Comparison of ENCODE assay signal across 12 cellular contexts in genomic region chr9:106869458-106869857, GRCh38. TPM values are rescaled to one million over a fixed set of nuclear protein-coding genes. Genes with fewer than 3 reads are reported as not detected.
A peak's percentile ranks its signal among the peaks of the same experiment; 100 is the strongest.
DNase-seq lines count a peak whose midpoint lies in the region; ATAC-seq, FAIRE-seq and TF ChIP-seq lines count a peak whose summit lies in the region.
"Had no signal": no experiment of that assay in that cellular context is flagged by ENCODE, and none has a peak within 500 bp of the region (broad histone marks: within the 10 kb centered on the region; RNA-seq: fewer than 3 reads in every experiment).

No MANE protein-coding gene starts in this region.

- H3K27me3 ChIP-seq in astrocyte (ENCODE audit: insufficient read depth, low read length) (no peaks in the 10 kb centered on the region), transverse colon (no peaks in the 10 kb centered on the region)

- FAIRE-seq in astrocyte (lab: Jason Lieb, UNC) (no peak), GM12891 (lab: Jason Lieb, UNC) (no peak)

- H3K9me3 ChIP-seq in astrocyte (ENCODE audit: insufficient read depth, low read depth, low read length) (no peaks in the 10 kb centered on the region), transverse colon (no peaks in the 10 kb centered on the region)

- peak; percentile 55 for DNase-seq in astrocyte (ENCODE audit: low read depth)
- DNase-seq in fibroblast of the aortic adventitia (ENCODE audit: low read depth) = peak; percentile 77
- DNase-seq in transverse colon = no peak
- DNase-seq in SIG-M5 treated with dmso at 0.1 percent for 504 hours (lab: John Stamatoyannopoulos, UW; ENCODE audit: unreplicated experiment) = no peak
- DNase-seq in GM12891 (ENCODE audit: insufficient read length, low spot score) = no peak
- DNase-seq: activated CD4-positive, alpha-beta T cell treated with anti-CD3 and anti-CD28 coated beads for 36 hours; NCI-H2227 treated with DMSO at 0.1 percent for 48 hours; retina had no signal

- no peak for TF ChIP-seq EP300 in transverse colon (IDR thresholded peaks at IDR 0.05; ENCODE audit: low read depth)

- H2AFZ ChIP-seq in astrocyte (ENCODE audit: low read depth, low read length) = no peak overlapping the region

- H3K4me2 ChIP-seq in astrocyte (ENCODE audit: low read length) = no peak overlapping the region

- H3K27ac ChIP-seq in astrocyte (ENCODE audit: low read depth, low read length) = no peak overlapping the region
- peak overlapping the region; percentile 54 to 71 (median 69) for H3K27ac ChIP-seq in transverse colon

- 12 to 14% methylated on average over 3 of the region's 3 CpGs for WGBS in transverse colon (ENCODE audit: low coverage in 1 of 2), 2 donors

- H3K4me1 ChIP-seq in astrocyte (ENCODE audit: insufficient read depth, low read length) (peaks cover 4% of the 10 kb centered on the region), transverse colon (peaks cover 10 to 71% (median 26%) of the 10 kb centered on the region in 4 donors)

- no peak overlapping the region for H3K27ac Mint-ChIP-seq in astrocyte (ENCODE audit: unreplicated experiment)
- peak overlapping the region; percentile 6 to 60 (median 31) for H3K27ac Mint-ChIP-seq in nephron
- H3K27ac Mint-ChIP-seq: activated CD4-positive, alpha-beta T cell treated with anti-CD3 and anti-CD28 coated beads for 36 hours; IgD-negative memory B cell had no signal

- peaks cover 98% of the 10 kb centered on the region for H3K79me2 ChIP-seq in astrocyte (ENCODE audit: insufficient read depth, low read length)

- no peak overlapping the region for H3K9ac ChIP-seq in astrocyte (ENCODE audit: low read length)

- H3K36me3 ChIP-seq in astrocyte (ENCODE audit: insufficient read depth, low read length) (no peaks in the 10 kb centered on the region), transverse colon (no peaks in the 10 kb centered on the region)

- H4K20me1 ChIP-seq in astrocyte (ENCODE audit: insufficient read depth, low read length) = peaks cover 34% of the 10 kb centered on the region

- no peak overlapping the region for H3K4me3 ChIP-seq in astrocyte (ENCODE audit: insufficient read depth, low read depth, low read length)
- H3K4me3 ChIP-seq in fibroblast of the aortic adventitia (ENCODE audit: low read depth, low read length) = no peak overlapping the region
- no peak overlapping the region for H3K4me3 ChIP-seq in transverse colon

- in situ Hi-C loops in transverse colon (cut with MboI; ENCODE audit: low pct_ligation_motif_present in 1 of 4, low pct_unique_long_range_greater_than_20kb in 1 of 4, low sequenced_read_pairs in 3 of 4) = loop anchor here in 1 of 4 donors (25.0 kb wide), 1 partner anchor 293 kb away; no protein-coding TSS in a partner anchor

- no peak for TF ChIP-seq POLR2A in transverse colon (IDR thresholded peaks at IDR 0.05)
- TF ChIP-seq POLR2A in GM12891 (IDR thresholded peaks at IDR 0.05; ENCODE audit: low read depth, low read length) = no peak

- H3K4me1 Mint-ChIP-seq in astrocyte (ENCODE audit: low read depth, unreplicated experiment) (peaks cover 74% of the 10 kb centered on the region), nephron (peaks cover 69% of the 10 kb centered on the region)

- H3K36me3 Mint-ChIP-seq in astrocyte (ENCODE audit: low read depth, unreplicated experiment) (peaks cover 8% of the 10 kb centered on the region), nephron (ENCODE audit: low read depth) (peaks cover 31% of the 10 kb centered on the region)
- H3K36me3 Mint-ChIP-seq: IgD-negative memory B cell had no signal

- H3K9me3 Mint-ChIP-seq in astrocyte (ENCODE audit: unreplicated experiment) = no peaks in the 10 kb centered on the region
- H3K9me3 Mint-ChIP-seq in nephron = no peaks in the 10 kb centered on the region

- H3K27me3 Mint-ChIP-seq in astrocyte (ENCODE audit: low read depth, unreplicated experiment) (no peaks in the 10 kb centered on the region), nephron (ENCODE audit: low read depth) (no peaks in the 10 kb centered on the region)

- H3K4me3 Mint-ChIP-seq in astrocyte (ENCODE audit: unreplicated experiment) = peak overlapping the region; percentile 64
- H3K4me3 Mint-ChIP-seq in nephron = peak overlapping the region in 1 of 3 experiments; percentile 12
- H3K4me3 Mint-ChIP-seq: activated CD4-positive, alpha-beta T cell treated with anti-CD3 and anti-CD28 coated beads for 36 hours; IgD-negative memory B cell had no signal

- TF ChIP-seq CTCF in astrocyte (IDR thresholded peaks at IDR 0.05; ENCODE audit: insufficient read depth, low read depth, low read length) (no peak), fibroblast of the aortic adventitia (IDR thresholded peaks at IDR 0.05; ENCODE audit: insufficient read depth, low read length) (no peak), nephron (IDR thresholded peaks at IDR 0.05; ENCODE audit: unreplicated experiment in 3 of 3) (no peak), transverse colon (IDR thresholded peaks at IDR 0.05) (no peak)

- ATAC-seq in GM18498 (IDR thresholded peaks at IDR 0.05; ENCODE audit: unreplicated experiment) (no peak), GM21737 (IDR thresholded peaks at IDR 0.05; ENCODE audit: unreplicated experiment) (no peak)
- ATAC-seq: activated CD4-positive, alpha-beta T cell treated with anti-CD3 and anti-CD28 coated beads for 36 hours had no signal

- intact Hi-C loops in transverse colon (cut with DNase I; ENCODE audit: low total_unique reads) = loop anchor here (10.0 kb wide), 1 partner anchor 165 kb away; no protein-coding TSS in a partner anchor

TF ChIP-seq in GM12891, 5 proteins besides CTCF, POLR2A, EP300 and RAD21:
- no peak for TF ChIP-seq PAX5 (IDR thresholded peaks at IDR 0.05; ENCODE audit: insufficient read depth, low read length, severe bottlenecking)
- TF ChIP-seq POLR2AphosphoS5 (IDR thresholded peaks at IDR 0.05; ENCODE audit: low read depth, low read length) = no peak
- no peak for TF ChIP-seq TAF1 (IDR thresholded peaks at IDR 0.05; ENCODE audit: low read depth, low read length)
- TF ChIP-seq SPI1 (IDR thresholded peaks at IDR 0.05; ENCODE audit: low read depth, low read length) = no peak
- TF ChIP-seq POU2F2 (IDR thresholded peaks at IDR 0.05; ENCODE audit: low read depth, low read length) = no peak

RNA-seq across cellular contexts. Expression of gene ZNF462, which starts 6.5 kb away (rescaled TPM):
- total RNA-seq in astrocyte = 98.4 and 126 TPM in 2 replicates
- 9.1 and 30.0 TPM in 2 replicates for total RNA-seq in fibroblast of the aortic adventitia (ENCODE audit: low replicate concordance)
- total RNA-seq in transverse colon = 10 to 100 TPM; 17.5 to 28.7 (median 22.9) TPM
- 0.24 TPM for polyA plus RNA-seq in GM12891 (2012; ENCODE audit: low read depth, missing spikeins)
- polyA plus RNA-seq: IgD-negative memory B cell had no signal

Comparison
In these comparisons a context has a peak if more than half of its experiments do, and no peak if none do; other contexts are left out.
1. DNase-seq: peak in astrocyte (single experiment) and fibroblast of the aortic adventitia (single experiment); none in transverse colon (single experiment), SIG-M5 treated with dmso at 0.1 percent for 504 hours (single experiment) and GM12891 (single experiment).